Comparison of ENCODE assay signal across 15 cellular contexts in the genomic region with DNA sequence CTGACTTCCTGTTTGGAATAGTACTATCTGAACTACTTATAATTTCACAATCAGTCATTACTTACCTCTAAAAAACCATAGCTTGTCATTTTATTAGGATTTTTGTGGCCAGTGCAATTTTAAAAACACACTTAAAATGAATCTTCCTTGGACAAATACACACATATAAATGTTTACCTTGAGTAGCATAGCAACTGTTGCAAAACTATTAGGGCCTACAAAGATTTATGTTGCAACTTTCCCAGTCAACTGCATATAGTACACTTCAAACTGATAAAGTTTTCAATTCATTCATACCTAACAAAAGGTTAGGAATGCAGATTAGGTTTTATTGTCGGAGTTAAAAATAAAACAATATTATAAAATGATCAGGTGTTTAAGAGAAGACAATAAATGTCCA.
DNase-seq lines count a peak whose midpoint lies in the region; ATAC-seq and TF ChIP-seq lines count a peak whose summit lies in the region.
"Had no signal": no experiment of that assay in that cellular context is flagged by ENCODE, and none has a peak within 500 bp of the region (broad histone marks: within the 10 kb centered on the region; RNA-seq: fewer than 3 reads in every experiment).

No MANE protein-coding gene starts in this region.

- intact Hi-C loops in sigmoid colon (cut with DNase I) = loop anchor here (10.0 kb wide), 1 partner anchor 266 kb away; no protein-coding TSS in a partner anchor

- no peaks in the 10 kb centered on the region for H3K9me3 ChIP-seq in sigmoid colon

- WGBS in sigmoid colon, 2 donors = 34 to 70% methylated on average over 1 of the region's 1 CpG

- no peak for ATAC-seq in GM18868 (IDR thresholded peaks at IDR 0.05; ENCODE audit: unreplicated experiment)
- ATAC-seq: activated naive CD8-positive, alpha-beta T cell treated with anti-CD3 and anti-CD28 coated beads, Interleukin-2, amount 50 U/mL, for 24 hours had no signal

- DNase-seq in GM04504 (ENCODE audit: low read depth) = peak; percentile 78
- DNase-seq in RWPE1 (ENCODE audit: low spot score) = peak; percentile 26
- DNase-seq in fibroblast of mammary gland (ENCODE audit: low read depth) = peak; percentile 74
- no peak for DNase-seq in sigmoid colon
- no peak for DNase-seq in kidney tubule cell (ENCODE audit: low spot score)
- DNase-seq in medulla oblongata (ENCODE audit: extremely low spot score) = no peak
- no peak for DNase-seq in GOT3 (lab: John Stamatoyannopoulos, UW)
- DNase-seq: activated naive CD8-positive, alpha-beta T cell treated with anti-CD3 and anti-CD28 coated beads, Interleukin-2, amount 50 U/mL, for 24 hours; DMS 273 treated with DMSO at 0.1 percent for 48 hours; H9; head of caudate nucleus; NCI-H1694; NCI-H774; stimulated activated CD8-positive, alpha-beta memory T cell treated with anti-CD3 and anti-CD28 coated beads, Interleukin-4, amount 100 ng/mL, for 48 hours had no signal

- H3K27ac ChIP-seq in RWPE1 (no peak overlapping the region), sigmoid colon (peak overlapping the region in 3 of 4 donors; percentile 33 to 60 (median 46))

- no peak overlapping the region for H3K4me3 ChIP-seq in fibroblast of mammary gland (ENCODE audit: control insufficient read depth, low read depth, low read length)
- no peak overlapping the region for H3K4me3 ChIP-seq in sigmoid colon

- POLR2A ChIA-PET in RWPE1 (lab: Yijun Ruan, JAX; ENCODE audit: low non-redundant PET) = no interaction called here

- TF ChIP-seq POLR2A in sigmoid colon (IDR thresholded peaks at IDR 0.05) = no peak

- no peaks in the 10 kb centered on the region for H3K27me3 ChIP-seq in sigmoid colon

- peaks cover 0 to 55% (median 36%) of the 10 kb centered on the region in 4 donors for H3K4me1 ChIP-seq in sigmoid colon

- no peak for TF ChIP-seq CTCF in RWPE1 (conservative IDR thresholded peaks at IDR 0.05; ENCODE audit: low read depth)
- no peak for TF ChIP-seq CTCF in fibroblast of mammary gland (conservative IDR thresholded peaks at IDR 0.05; ENCODE audit: control insufficient read depth, insufficient read depth, low read depth, low read length)
- no peak for TF ChIP-seq CTCF in sigmoid colon (IDR thresholded peaks at IDR 0.05)

- no peaks in the 10 kb centered on the region for H3K36me3 ChIP-seq in sigmoid colon

- TF ChIP-seq EP300 in sigmoid colon (IDR thresholded peaks at IDR 0.05) = no peak

- CTCF ChIA-PET in RWPE1 (lab: Yijun Ruan, JAX) = no interaction called here

Comparison
In these comparisons a context has a peak if more than half of its experiments do, and no peak if none do; other contexts are left out.
1. DNase-seq: peak in GM04504 (single experiment), RWPE1 (single experiment) and fibroblast of mammary gland (single experiment); none in sigmoid colon (single experiment), kidney tubule cell (single experiment), medulla oblongata (single experiment) and GOT3 (single experiment).